ENCODE assay signal across 16 cellular contexts in genomic region chr13:22848539-22849052, GRCh38.
A peak's percentile ranks its signal among the peaks of the same experiment; 100 is the strongest.
DNase-seq lines count a peak whose midpoint lies in the region; ATAC-seq, FAIRE-seq and TF ChIP-seq lines count a peak whose summit lies in the region.
"Had no signal": no experiment of that assay in that cellular context is flagged by ENCODE, and none has a peak within 500 bp of the region (broad histone marks: within the 10 kb centered on the region; RNA-seq: fewer than 3 reads in every experiment).

No MANE protein-coding gene starts in this region.

- H3K27ac ChIP-seq in HUES64 (ENCODE audit: low read depth, low read length) (peak overlapping the region; percentile 16; the same call in 1 of the 2 replicates), HepG2 (ENCODE audit: extremely low read length, insufficient read depth, low read length) (peak overlapping the region; percentile 53), mesenchymal stem cell (ENCODE audit: low read length, poor library complexity, severe bottlenecking) (no peak overlapping the region)
- H3K27ac ChIP-seq: neutrophil had no signal

- H3K79me2 ChIP-seq in HepG2 (ENCODE audit: insufficient read depth, low read length): no peaks in the 10 kb centered on the region

- TF ChIP-seq RAD21 in HepG2 (CRISPR knock-in tag; IDR thresholded peaks at IDR 0.05): no peak; the same call in 1 of the 2 replicates

- no peak; a peak in 1 of 4 replicates for TF ChIP-seq POLR2A in HepG2 (IDR thresholded peaks at IDR 0.05; ENCODE audit: insufficient read depth in 1 of 2, low read depth in 2 of 2, low read length in 2 of 2)

- H4K8ac ChIP-seq in mesenchymal stem cell (ENCODE audit: low read length): no peak overlapping the region

- H2BK5ac ChIP-seq in mesenchymal stem cell (ENCODE audit: low read depth, low read length, poor library complexity, severe bottlenecking): no peak overlapping the region

- POLR2A ChIA-PET in HepG2 (lab: Yijun Ruan, JAX): interaction anchor here (0.6 to 1.7 kb wide), 5 partner anchors 9 to 1756 kb away, joined by 3 to 8 read pairs (median 6); partner anchors contain the start of gene MICU2

- ATAC-seq in HepG2 (peak; percentile 100), GM18502 (IDR thresholded peaks at IDR 0.05; ENCODE audit: poor library complexity, unreplicated experiment) (no peak)

- BruUV-seq in HepG2 (replicated peaks; lab: Mats Ljungman, UMichigan): no TSS peak

- H3K27me3 ChIP-seq in HUES64 (ENCODE audit: insufficient read depth, low read length) (no peaks in the 10 kb centered on the region), HepG2 (ENCODE audit: control insufficient read depth in 1 of 2, insufficient read depth in 2 of 2, low read length in 2 of 2) (no peaks in the 10 kb centered on the region), mesenchymal stem cell (ENCODE audit: control insufficient read depth in 1 of 2, insufficient read depth in 1 of 2, low read length in 2 of 2) (no peaks in the 10 kb centered on the region)
- H3K27me3 ChIP-seq: neutrophil, sigmoid colon had no signal

- H2BK15ac ChIP-seq in mesenchymal stem cell (ENCODE audit: low read depth, poor library complexity, severe bottlenecking): no peak overlapping the region

- no peak overlapping the region for H2BK12ac ChIP-seq in mesenchymal stem cell (ENCODE audit: low read length in 2 of 2)

- TF ChIP-seq CTCF in epithelial cell of proximal tubule (conservative IDR thresholded peaks at IDR 0.05; ENCODE audit: low read depth, low read length): no peak
- peak; percentile 41 for TF ChIP-seq CTCF in HepG2 (CRISPR knock-in tag; IDR thresholded peaks at IDR 0.05)

- intact Hi-C loops in HepG2 (cut with micrococcal nuclease; ENCODE audit: unreplicated experiment): no loop called here

- H3K4me1 ChIP-seq in HUES64 (ENCODE audit: insufficient read depth, low read length) (peaks cover 9% of the 10 kb centered on the region), HepG2 (ENCODE audit: insufficient read depth, low read length) (peaks cover 9% of the 10 kb centered on the region), mesenchymal stem cell (ENCODE audit: control insufficient read depth, insufficient read depth, low read depth, low read length) (peaks cover 4% of the 10 kb centered on the region)
- H3K4me1 ChIP-seq: sigmoid colon had no signal

- in situ Hi-C loops in ACHN (cut with HindIII; ENCODE audit: low pct_ligation_motif_present, low pct_unique_long_range_greater_than_20kb, low sequenced_read_pairs) (no loop called here), HepG2 (cut with HindIII; ENCODE audit: extremely low pct_ligation_motif_present, low pct_unique_long_range_greater_than_20kb) (no loop called here)

- H3K4me3 ChIP-seq in HUES64 (ENCODE audit: low read length): no peak overlapping the region
- peak overlapping the region; percentile 19 for H3K4me3 ChIP-seq in epithelial cell of proximal tubule (ENCODE audit: low read depth, low read length)
- H3K4me3 ChIP-seq in HepG2 (replicated peaks in 1 of 3; ENCODE audit: insufficient read depth in 1 of 3, low read depth in 2 of 3, low read length in 3 of 3): peak overlapping the region in 1 of 3 experiments; percentile 35; a peak in 2 of 6 replicates
- H3K4me3 ChIP-seq in mesenchymal stem cell (ENCODE audit: insufficient read depth in 1 of 2, low read depth in 1 of 2, low read length in 2 of 2): no peak overlapping the region
- H3K4me3 ChIP-seq: sigmoid colon had no signal

- no peak overlapping the region for H3K18ac ChIP-seq in mesenchymal stem cell (ENCODE audit: low read depth in 1 of 2, low read length in 2 of 2)

- H4K91ac ChIP-seq in mesenchymal stem cell (ENCODE audit: low read length): no peak overlapping the region

- no peaks in the 10 kb centered on the region for H4K20me1 ChIP-seq in HepG2 (ENCODE audit: insufficient read depth, low read length)

- no peak for FAIRE-seq in HepG2 (lab: Jason Lieb, UNC)
- FAIRE-seq: A204.1 had no signal

- H3K9ac ChIP-seq in HUES64 (ENCODE audit: low read depth, low read length) (peak overlapping the region; percentile 54), HepG2 (ENCODE audit: insufficient read depth, low read depth, low read length) (peak overlapping the region; percentile 36), mesenchymal stem cell (ENCODE audit: low read length) (no peak overlapping the region)

- H3K9me3 ChIP-seq in HUES64 (ENCODE audit: insufficient read depth, low read depth, low read length): no peaks in the 10 kb centered on the region
- no peaks in the 10 kb centered on the region for H3K9me3 ChIP-seq in HepG2 (ENCODE audit: low read length)
- no peaks in the 10 kb centered on the region for H3K9me3 ChIP-seq in mesenchymal stem cell (ENCODE audit: control insufficient read depth, low read length)
- H3K9me3 ChIP-seq: neutrophil, sigmoid colon had no signal

- H3K4me2 ChIP-seq in HepG2 (ENCODE audit: low read depth, low read length) (peak overlapping the region; percentile 50), mesenchymal stem cell (ENCODE audit: low read length, poor library complexity, severe bottlenecking) (no peak overlapping the region)

- CTCF ChIA-PET in HepG2 (lab: Yijun Ruan, JAX; ENCODE audit: low intra/inter-chr PET ratio, low total read pairs): no interaction called here

- WGBS in HUES64: 79% methylated on average over 32 of the region's 32 CpGs
- 23% methylated on average over 19 of the region's 32 CpGs for WGBS in HepG2 (ENCODE audit: low lambda C conversion rate)
- WGBS in mesenchymal stem cell: 78% methylated on average over 32 of the region's 32 CpGs

- H3K36me3 ChIP-seq in HUES64 (ENCODE audit: insufficient read depth, low read length) (no peaks in the 10 kb centered on the region), HepG2 (replicated peaks in 1 of 2; ENCODE audit: control insufficient read depth in 1 of 2, insufficient read depth in 2 of 2, low read length in 2 of 2) (no peaks in the 10 kb centered on the region), mesenchymal stem cell (ENCODE audit: control insufficient read depth in 1 of 2, insufficient read depth in 2 of 2, low read depth in 1 of 2, low read length in 2 of 2) (peaks cover 0 to 5% of the 10 kb centered on the region in 2 experiments)
- H3K36me3 ChIP-seq: neutrophil, sigmoid colon had no signal

- no peaks in the 10 kb centered on the region for H3K79me1 ChIP-seq in mesenchymal stem cell (replicated peaks; ENCODE audit: low read length, poor library complexity, severe bottlenecking)

- H2AFZ ChIP-seq in HepG2 (ENCODE audit: low read length) (no peak overlapping the region), mesenchymal stem cell (ENCODE audit: low read depth, low read length) (no peak overlapping the region)

- no peak overlapping the region for H2BK120ac ChIP-seq in mesenchymal stem cell (ENCODE audit: low read depth, low read length)

- H3K4ac ChIP-seq in mesenchymal stem cell (ENCODE audit: low read depth in 1 of 2, low read length in 2 of 2): no peak overlapping the region

- no peak overlapping the region for H2AK5ac ChIP-seq in mesenchymal stem cell (ENCODE audit: low read length, severe bottlenecking)

- H3K23ac ChIP-seq in mesenchymal stem cell (ENCODE audit: low read length in 2 of 2): no peak overlapping the region

- H3K14ac ChIP-seq in mesenchymal stem cell (ENCODE audit: low read length in 2 of 2): no peak overlapping the region

- TF ChIP-seq EP300 in HepG2 (IDR thresholded peaks at IDR 0.05; ENCODE audit: low read depth in 2 of 2, low read length in 2 of 2) (no peak), HepG2 (CRISPR knock-in tag; IDR thresholded peaks at IDR 0.05; ENCODE audit: borderline replicate concordance) (no peak)

- DNase-seq in ACHN (peak; percentile 35), epithelial cell of proximal tubule (ENCODE audit: low read depth) (peak; percentile 66), HepG2 (ENCODE audit: low spot score) (peak; percentile 72), mesenchymal stem cell (no peak), MV-4-11 (lab: John Stamatoyannopoulos, UW) (no peak), AG08396 (ENCODE audit: low spot score) (no peak)
- DNase-seq: activated naive CD8-positive, alpha-beta T cell treated with anti-CD3 and anti-CD28 coated beads, Interleukin-2, amount 10 ng/mL, durations not matched to agents 7 days and 5 days; activated T-cell treated with anti-CD3 and anti-CD28 coated beads, Interleukin-2, amount 50 U/mL, for 1 hour; CD4-positive, CD25-positive, alpha-beta regulatory T cell; effector memory CD4-positive, alpha-beta T cell; sigmoid colon; stimulated activated CD4-positive, alpha-beta T cell treated with anti-CD3 and anti-CD28 coated beads, Interleukin-4, amount 100 ng/mL, for 1 hour had no signal

TF ChIP-seq in HepG2, 621 proteins besides CTCF, POLR2A, EP300 and RAD21 (continues in another document):
- TF ChIP-seq, protein P1, sequence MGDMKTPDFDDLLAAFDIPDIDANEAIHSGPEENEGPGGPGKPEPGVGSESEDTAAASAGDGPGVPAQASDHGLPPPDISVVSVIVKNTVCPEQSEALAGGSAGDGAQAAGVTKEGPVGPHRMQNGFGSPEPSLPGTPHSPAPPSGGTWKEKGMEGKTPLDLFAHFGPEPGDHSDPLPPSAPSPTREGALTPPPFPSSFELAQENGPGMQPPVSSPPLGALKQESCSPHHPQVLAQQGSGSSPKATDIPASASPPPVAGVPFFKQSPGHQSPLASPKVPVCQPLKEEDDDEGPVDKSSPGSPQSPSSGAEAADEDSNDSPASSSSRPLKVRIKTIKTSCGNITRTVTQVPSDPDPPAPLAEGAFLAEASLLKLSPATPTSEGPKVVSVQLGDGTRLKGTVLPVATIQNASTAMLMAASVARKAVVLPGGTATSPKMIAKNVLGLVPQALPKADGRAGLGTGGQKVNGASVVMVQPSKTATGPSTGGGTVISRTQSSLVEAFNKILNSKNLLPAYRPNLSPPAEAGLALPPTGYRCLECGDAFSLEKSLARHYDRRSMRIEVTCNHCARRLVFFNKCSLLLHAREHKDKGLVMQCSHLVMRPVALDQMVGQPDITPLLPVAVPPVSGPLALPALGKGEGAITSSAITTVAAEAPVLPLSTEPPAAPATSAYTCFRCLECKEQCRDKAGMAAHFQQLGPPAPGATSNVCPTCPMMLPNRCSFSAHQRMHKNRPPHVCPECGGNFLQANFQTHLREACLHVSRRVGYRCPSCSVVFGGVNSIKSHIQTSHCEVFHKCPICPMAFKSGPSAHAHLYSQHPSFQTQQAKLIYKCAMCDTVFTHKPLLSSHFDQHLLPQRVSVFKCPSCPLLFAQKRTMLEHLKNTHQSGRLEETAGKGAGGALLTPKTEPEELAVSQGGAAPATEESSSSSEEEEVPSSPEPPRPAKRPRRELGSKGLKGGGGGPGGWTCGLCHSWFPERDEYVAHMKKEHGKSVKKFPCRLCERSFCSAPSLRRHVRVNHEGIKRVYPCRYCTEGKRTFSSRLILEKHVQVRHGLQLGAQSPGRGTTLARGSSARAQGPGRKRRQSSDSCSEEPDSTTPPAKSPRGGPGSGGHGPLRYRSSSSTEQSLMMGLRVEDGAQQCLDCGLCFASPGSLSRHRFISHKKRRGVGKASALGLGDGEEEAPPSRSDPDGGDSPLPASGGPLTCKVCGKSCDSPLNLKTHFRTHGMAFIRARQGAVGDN (CRISPR knock-in tag; IDR thresholded peaks at IDR 0.05): peak; percentile 89

Comparison
In these comparisons a context has a peak if more than half of its experiments do, and no peak if none do; other contexts are left out.
1. DNase-seq: peak in ACHN (single experiment), epithelial cell of proximal tubule (single experiment) and HepG2 (single experiment); none in mesenchymal stem cell (single experiment), MV-4-11 (single experiment) and AG08396 (single experiment).